In genomic region chr1:33221385-33221758, GRCh38 we compare ENCODE assay signal across 21 cellular contexts. TPM values are rescaled to one million over a fixed set of nuclear protein-coding genes. Genes with fewer than 3 reads are reported as not detected.
DNase-seq lines count a peak whose midpoint lies in the region; ATAC-seq, FAIRE-seq and TF ChIP-seq lines count a peak whose summit lies in the region.
"Had no signal": no experiment of that assay in that cellular context is flagged by ENCODE, and none has a peak within 500 bp of the region (broad histone marks: within the 10 kb centered on the region; RNA-seq: fewer than 3 reads in every experiment).

No MANE protein-coding gene starts in this region.

- H3K27me3 ChIP-seq in mammary epithelial cell (ENCODE audit: insufficient read depth, low read length) (no peaks in the 10 kb centered on the region), keratinocyte (ENCODE audit: control insufficient read depth, extremely low read depth, insufficient read depth, low read length) (no peaks in the 10 kb centered on the region), suprapubic skin (no peaks in the 10 kb centered on the region)

- ATAC-seq in HG03108 (IDR thresholded peaks at IDR 0.05; ENCODE audit: unreplicated experiment) (no peak), GM18873 (IDR thresholded peaks at IDR 0.05; ENCODE audit: low FRiP score, unreplicated experiment) (no peak)
- ATAC-seq: PC-3, Right ventricle myocardium inferior had no signal

- no peak for FAIRE-seq in keratinocyte (lab: Jason Lieb, UNC)
- FAIRE-seq: G401.6, GM12891, H54 had no signal

- peaks cover 3% of the 10 kb centered on the region for H3K36me3 Mint-ChIP-seq in chondrocyte (ENCODE audit: low read depth)
- H3K36me3 Mint-ChIP-seq: CD4-positive, CD25-positive, alpha-beta regulatory T cell had no signal

- H3K36me3 ChIP-seq in mammary epithelial cell (ENCODE audit: insufficient read depth, low read length): no peaks in the 10 kb centered on the region
- no peaks in the 10 kb centered on the region for H3K36me3 ChIP-seq in keratinocyte (ENCODE audit: control insufficient read depth in 2 of 2, extremely low read depth in 1 of 2, insufficient read depth in 2 of 2, low read length in 2 of 2)
- no peaks in the 10 kb centered on the region for H3K36me3 ChIP-seq in suprapubic skin

- intact Hi-C loops in mammary epithelial cell (cut with micrococcal nuclease): loop anchor here (1.0 to 5.0 kb wide), 3 partner anchors 34 to 126 kb away; no protein-coding TSS in a partner anchor

- H3K4me3 ChIP-seq in mammary epithelial cell (replicated peaks in 1 of 3; ENCODE audit: insufficient read depth in 1 of 3, low read depth in 2 of 3, low read length in 3 of 3): no peak overlapping the region
- no peak overlapping the region for H3K4me3 ChIP-seq in keratinocyte (ENCODE audit: control insufficient read depth in 2 of 3, extremely low read depth in 1 of 3, insufficient read depth in 2 of 3, low read depth in 1 of 3, low read length in 3 of 3)
- H3K4me3 ChIP-seq in suprapubic skin: no peak overlapping the region

- TF ChIP-seq EP300 in Ishikawa (IDR thresholded peaks at IDR 0.05; ENCODE audit: borderline replicate concordance) (no peak), suprapubic skin (IDR thresholded peaks at IDR 0.05) (no peak)

- no peak for DNase-seq in mammary epithelial cell
- DNase-seq in keratinocyte (ENCODE audit: low read depth, low spot score): no peak
- no peak for DNase-seq in suprapubic skin (ENCODE audit: low spot score in 2 of 2)
- no peak for DNase-seq in chondrocyte (ENCODE audit: low spot score)
- DNase-seq: ACHN; CD4-positive, CD25-positive, alpha-beta regulatory T cell; DMS79; KBM-7; NCI-H1048; NCI-H146; NCI-H2107; NCI-H69; SK-N-SH had no signal

- TF ChIP-seq CTCF in mammary epithelial cell (conservative IDR thresholded peaks at IDR 0.05 in 1 of 2, IDR thresholded peaks at IDR 0.05 in 1 of 2; ENCODE audit: extremely low read depth in 1 of 2, insufficient read depth in 1 of 2, low read depth in 1 of 2, low read length in 2 of 2) (no peak), keratinocyte (optimal IDR thresholded peaks at IDR 0.05 in 1 of 3, IDR thresholded peaks at IDR 0.05 in 1 of 3, conservative IDR thresholded peaks at IDR 0.05 in 1 of 3; ENCODE audit: extremely low read depth in 1 of 3, insufficient read depth in 2 of 3, low read length in 3 of 3) (no peak), suprapubic skin (IDR thresholded peaks at IDR 0.05) (no peak), chondrocyte (IDR thresholded peaks at IDR 0.05) (no peak)

- H3K4me1 ChIP-seq in mammary epithelial cell (ENCODE audit: insufficient read depth, low read length): peaks cover 39% of the 10 kb centered on the region
- peaks cover 38% of the 10 kb centered on the region for H3K4me1 ChIP-seq in keratinocyte (ENCODE audit: control insufficient read depth, extremely low read depth, insufficient read depth, low read length)
- peaks cover 29% of the 10 kb centered on the region for H3K4me1 ChIP-seq in suprapubic skin

- no peaks in the 10 kb centered on the region for H3K27me3 Mint-ChIP-seq in chondrocyte (ENCODE audit: low read depth)

- CTCF ChIA-PET in mammary epithelial cell (lab: Charles Lee; ENCODE audit: low non-redundant PET): no interaction called here

- peaks cover 16% of the 10 kb centered on the region for H3K9me3 Mint-ChIP-seq in chondrocyte (ENCODE audit: low read depth)

- H2AFZ ChIP-seq in mammary epithelial cell (ENCODE audit: low read depth, low read length) (peak overlapping the region; percentile 74), keratinocyte (ENCODE audit: control insufficient read depth, low read length) (no peak overlapping the region)

- H3K4me3 Mint-ChIP-seq in chondrocyte (ENCODE audit: unreplicated experiment): no peak overlapping the region
- H3K4me3 Mint-ChIP-seq: CD4-positive, CD25-positive, alpha-beta regulatory T cell had no signal

- H3K9me3 ChIP-seq in mammary epithelial cell (replicated peaks; ENCODE audit: insufficient read depth, low read length) (peaks cover 5% of the 10 kb centered on the region), keratinocyte (ENCODE audit: control insufficient read depth, low read depth, low read length) (no peaks in the 10 kb centered on the region), suprapubic skin (no peaks in the 10 kb centered on the region)

- H3K9ac ChIP-seq in mammary epithelial cell (ENCODE audit: insufficient read depth, low read length) (peak overlapping the region; percentile 27), keratinocyte (ENCODE audit: control insufficient read depth, extremely low read depth, insufficient read depth, low read length) (peak overlapping the region; percentile 38)
- H3K9ac ChIP-seq: SK-N-SH had no signal

- in situ Hi-C loops in mammary epithelial cell (cut with MboI; ENCODE audit: low sequenced_read_pairs in 2 of 2): loop anchor here in 1 of 2 donors (25.0 kb wide), 1 partner anchor 141 kb away; no protein-coding TSS in a partner anchor

- H4K20me1 ChIP-seq in mammary epithelial cell (ENCODE audit: insufficient read depth, low read length) (no peaks in the 10 kb centered on the region), keratinocyte (ENCODE audit: control insufficient read depth, extremely low read depth, insufficient read depth, low read length) (no peaks in the 10 kb centered on the region)

- TF ChIP-seq POLR2A in suprapubic skin (IDR thresholded peaks at IDR 0.05): no peak

- no peaks in the 10 kb centered on the region for H3K79me2 ChIP-seq in mammary epithelial cell (ENCODE audit: insufficient read depth, low read length)
- H3K79me2 ChIP-seq in keratinocyte (ENCODE audit: control insufficient read depth, insufficient read depth, low read length): no peaks in the 10 kb centered on the region

- H3K27ac ChIP-seq in mammary epithelial cell (ENCODE audit: insufficient read depth, low read depth, low read length): peak overlapping the region; percentile 84
- H3K27ac ChIP-seq in keratinocyte (ENCODE audit: control insufficient read depth, insufficient read depth, low read length): peak overlapping the region; percentile 80
- H3K27ac ChIP-seq in suprapubic skin: peak overlapping the region; percentile 69

- dilution Hi-C loops in mammary epithelial cell (cut with HindIII; ENCODE audit: low sequenced_read_pairs) (no loop called here), keratinocyte (cut with MboI; ENCODE audit: extremely low pct_ligation_motif_present, low sequenced_read_pairs) (no loop called here)

- H3K4me1 Mint-ChIP-seq in chondrocyte (ENCODE audit: low read depth): peaks cover 22% of the 10 kb centered on the region
- H3K4me1 Mint-ChIP-seq: CD4-positive, CD25-positive, alpha-beta regulatory T cell had no signal

- no peak overlapping the region for H3K27ac Mint-ChIP-seq in chondrocyte (ENCODE audit: unreplicated experiment)
- H3K27ac Mint-ChIP-seq: CD4-positive, CD25-positive, alpha-beta regulatory T cell had no signal

- no peak for TF ChIP-seq RAD21 in Ishikawa (IDR thresholded peaks at IDR 0.05; ENCODE audit: low read depth)

- H3K9me1 ChIP-seq in keratinocyte (ENCODE audit: control insufficient read depth, extremely low read depth, insufficient read depth, low read length): no peaks in the 10 kb centered on the region

- WGBS in mammary epithelial cell (ENCODE audit: low coverage, missing lambda C conversion rate): 13% methylated on average over 2 of the region's 2 CpGs
- WGBS in suprapubic skin: 30% methylated on average over 2 of the region's 2 CpGs

- H3K4me2 ChIP-seq in mammary epithelial cell (ENCODE audit: insufficient read depth, low read depth, low read length): peak overlapping the region; percentile 46
- peak overlapping the region; percentile 61 for H3K4me2 ChIP-seq in keratinocyte (ENCODE audit: control insufficient read depth, extremely low read depth, insufficient read depth, low read depth, low read length)
- H3K4me2 ChIP-seq: SK-N-SH had no signal

- BruUV-seq in mammary epithelial cell (replicated peaks; lab: Mats Ljungman, UMichigan): no TSS peak

RNA-seq across cellular contexts. Expression of gene ZNF362, which starts 34.9 kb away (rescaled TPM):
- total RNA-seq in mammary epithelial cell (10 to 100 TPM in 1 of 2 donors, 1 to 10 TPM in 1; 8.5 to 12.4 TPM), suprapubic skin (10 to 100 TPM; 18.7 to 23.9 (median 21.9) TPM), chondrocyte (84.1 to 122 TPM (median 85.0 TPM) in 3 replicates)
- polyA plus RNA-seq in mammary epithelial cell (5.3 TPM), keratinocyte (2.2 to 3.1 TPM (median 2.3 TPM) in 3 replicates)
- polyA minus RNA-seq in mammary epithelial cell (5.8 TPM), keratinocyte (5.6 to 10.1 TPM (median 9.1 TPM) in 3 replicates)
- polyA plus RNA-seq in keratinocyte (2011; ENCODE audit: low read depth): 1.2 TPM
- polyA plus RNA-seq in keratinocyte (2011; cell fraction: cytosol; rRNA removed): 2.0 and 3.2 TPM in 2 replicates
- polyA plus RNA-seq in keratinocyte (2011; cell fraction: nucleus; rRNA removed): 2.6 and 4.4 TPM in 2 replicates
- 2.8 and 6.0 TPM in 2 replicates for polyA plus RNA-seq in keratinocyte (2012; ENCODE audit: low replicate concordance)
- 10.9 TPM for polyA minus RNA-seq in keratinocyte (2011; cell fraction: cytosol; rRNA and poly(A)+ RNA removed)
- 2.0 and 3.7 TPM in 2 replicates for polyA minus RNA-seq in keratinocyte (2011; cell fraction: nucleus; rRNA and poly(A)+ RNA removed)

RNA-seq across cellular contexts. Expression of gene TRIM62, which starts 39.5 kb away (rescaled TPM):
- total RNA-seq in mammary epithelial cell: 1 to 10 TPM; 4.2 to 5.6 TPM
- polyA plus RNA-seq in mammary epithelial cell: 2.9 TPM
- polyA minus RNA-seq in mammary epithelial cell: 4.0 TPM
- polyA plus RNA-seq in keratinocyte: 2.0 to 4.7 TPM (median 2.2 TPM) in 3 replicates
- polyA plus RNA-seq in keratinocyte (2011; ENCODE audit: low read depth): 2.0 TPM
- 4.6 and 5.5 TPM in 2 replicates for polyA plus RNA-seq in keratinocyte (2011; cell fraction: cytosol; rRNA removed)
- polyA plus RNA-seq in keratinocyte (2011; cell fraction: nucleus; rRNA removed): 10.2 and 13.8 TPM in 2 replicates
- polyA plus RNA-seq in keratinocyte (2012; ENCODE audit: low replicate concordance): 6.9 TPM in 2 replicates
- 2.8 to 17.1 TPM (median 5.5 TPM) in 3 replicates for polyA minus RNA-seq in keratinocyte
- 8.6 TPM for polyA minus RNA-seq in keratinocyte (2011; cell fraction: cytosol; rRNA and poly(A)+ RNA removed)
- polyA minus RNA-seq in keratinocyte (2011; cell fraction: nucleus; rRNA and poly(A)+ RNA removed): 6.9 and 7.8 TPM in 2 replicates
- 10 to 100 TPM; 25.8 to 41.4 (median 34.0) TPM for total RNA-seq in suprapubic skin
- total RNA-seq in chondrocyte: 17.3 to 35.1 TPM (median 17.7 TPM) in 3 replicates
